In the genomic region with DNA sequence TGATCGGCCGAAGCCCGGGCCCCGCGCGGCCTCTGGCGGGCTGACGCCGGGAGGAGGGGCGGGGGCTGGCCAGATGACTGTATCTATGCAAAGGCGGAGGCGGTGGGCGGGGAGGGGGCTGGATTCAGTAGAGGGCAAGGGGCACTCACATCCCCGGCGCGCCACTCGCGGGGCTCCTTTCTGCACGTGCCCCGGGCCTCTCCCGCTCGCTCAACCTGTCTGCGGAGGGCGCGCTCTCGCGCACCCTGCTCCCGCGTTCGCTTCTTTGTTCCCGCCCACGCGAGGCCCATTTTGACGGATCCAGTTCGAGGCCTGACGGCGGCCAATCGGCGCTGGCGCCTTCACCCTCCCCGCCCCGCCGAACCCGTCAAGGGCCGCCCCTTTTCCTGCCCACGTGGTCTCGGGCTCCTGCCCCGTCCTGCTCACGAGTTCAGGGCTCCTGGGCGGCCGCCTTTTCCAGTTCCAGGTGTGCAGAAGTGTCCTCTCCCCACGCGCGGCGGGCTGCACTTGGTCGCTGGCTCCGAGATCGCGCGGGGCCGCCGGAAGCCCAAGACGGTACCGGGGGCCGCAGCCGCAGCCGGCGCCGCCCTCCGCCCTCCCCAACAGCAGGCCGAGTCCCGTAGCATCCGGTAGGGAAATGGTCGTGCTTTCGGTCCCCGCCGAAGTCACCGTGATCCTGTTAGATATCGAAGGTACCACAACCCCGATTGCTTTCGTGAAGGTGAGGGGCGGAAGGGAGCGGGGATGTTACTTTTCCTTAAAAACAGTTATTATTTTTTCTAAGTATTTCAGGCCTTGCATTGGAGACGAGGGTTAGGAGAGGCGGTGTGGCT, we compare ENCODE assay signal across 8 cellular contexts. TPM values are rescaled to one million over a fixed set of nuclear protein-coding genes. Genes with fewer than 3 reads are reported as not detected.
DNase-seq lines count a peak whose midpoint lies in the region; ATAC-seq and TF ChIP-seq lines count a peak whose summit lies in the region.

TSS of gene ENOPH1 (plus strand) at position 398 of the 833 bp plus-strand sequence. CDS start at position 638, 240 bp downstream.
TSS of gene HNRNPDL (minus strand) at position 270 of the 833 bp plus-strand sequence. CDS start 772 bp downstream, outside the sequence.

- peak within 1 kb of the TSS; percentile 99 for H3K4me3 Mint-ChIP-seq in activated T-helper 17 cell treated with anti-CD3 and anti-CD28 coated beads, Interleukin-2, amount 50 U/mL, for 72 hours
- H3K4me3 Mint-ChIP-seq in natural killer cell treated with Interleukin-12 subunit alpha and Interleukin-12 subunit beta and Interleukin-15 and Interleukin-18, amount 100 ng/mL, for 72 hours, result peak within 1 kb of the TSS; percentile 95

- peak within 1 kb of the TSS; percentile 99 for H3K27ac Mint-ChIP-seq in activated T-helper 17 cell treated with anti-CD3 and anti-CD28 coated beads, Interleukin-2, amount 50 U/mL, for 72 hours
- peak within 1 kb of the TSS; percentile 90 to 99 for H3K27ac Mint-ChIP-seq in natural killer cell treated with Interleukin-12 subunit alpha and Interleukin-12 subunit beta and Interleukin-15 and Interleukin-18, amount 100 ng/mL, for 72 hours

- peak within 1 kb of the TSS; percentile 84 for H3K4me3 ChIP-seq in LNCaP clone FGC (ENCODE audit: low read depth, low read length)
- peak within 1 kb of the TSS; percentile 100 for H3K4me3 ChIP-seq in fibroblast of mammary gland (ENCODE audit: control insufficient read depth, low read depth, low read length)

- ATAC-seq in activated T-helper 17 cell treated with anti-CD3 and anti-CD28 coated beads, Interleukin-2, amount 50 U/mL, for 72 hours (replicated peaks), result peak; percentile 73
- ATAC-seq in natural killer cell treated with Interleukin-12 subunit alpha and Interleukin-12 subunit beta and Interleukin-15 and Interleukin-18, amount 100 ng/mL, for 72 hours, result peak; percentile 85 to 87
- ATAC-seq in stimulated activated naive CD8-positive, alpha-beta T cell treated with anti-CD3 and anti-CD28 coated beads, Interleukin-15, Interleukin-2, amounts not matched to agents 100 U/mL and 50 U/mL, for 24 hours, result peak; percentile 79

- TF ChIP-seq CTCF in LNCaP clone FGC (IDR thresholded peaks at IDR 0.05; ENCODE audit: control insufficient read depth, extremely low read depth, insufficient read depth), result no peak
- TF ChIP-seq CTCF in RWPE1 (conservative IDR thresholded peaks at IDR 0.05; ENCODE audit: low read depth), result no peak
- no peak for TF ChIP-seq CTCF in fibroblast of mammary gland (conservative IDR thresholded peaks at IDR 0.05; ENCODE audit: control insufficient read depth, insufficient read depth, low read depth, low read length)

- no peaks in the 10 kb centered on the region for H3K27me3 Mint-ChIP-seq in activated T-helper 17 cell treated with anti-CD3 and anti-CD28 coated beads, Interleukin-2, amount 50 U/mL, for 72 hours
- H3K27me3 Mint-ChIP-seq in natural killer cell treated with Interleukin-12 subunit alpha and Interleukin-12 subunit beta and Interleukin-15 and Interleukin-18, amount 100 ng/mL, for 72 hours, result no peaks in the 10 kb centered on the region

- H3K27ac ChIP-seq in RWPE1, result peak within 1 kb of the TSS; percentile 95

- H3K36me3 Mint-ChIP-seq in activated T-helper 17 cell treated with anti-CD3 and anti-CD28 coated beads, Interleukin-2, amount 50 U/mL, for 72 hours (ENCODE audit: low read depth), result peaks cover 96% of the 10 kb centered on the region
- H3K36me3 Mint-ChIP-seq in natural killer cell treated with Interleukin-12 subunit alpha and Interleukin-12 subunit beta and Interleukin-15 and Interleukin-18, amount 100 ng/mL, for 72 hours, result peaks cover 40% of the 10 kb centered on the region

- CTCF ChIA-PET in RWPE1 (lab: Yijun Ruan, JAX), result interaction anchor here (2.2 kb wide), 1 partner anchor 56 kb away, joined by 9 read pairs; the partner anchor contains the start of gene HNRNPD

- peaks cover 23% of the 10 kb centered on the region for H3K4me1 Mint-ChIP-seq in activated T-helper 17 cell treated with anti-CD3 and anti-CD28 coated beads, Interleukin-2, amount 50 U/mL, for 72 hours
- peaks cover 47 to 49% of the 10 kb centered on the region in 2 donors for H3K4me1 Mint-ChIP-seq in natural killer cell treated with Interleukin-12 subunit alpha and Interleukin-12 subunit beta and Interleukin-15 and Interleukin-18, amount 100 ng/mL, for 72 hours (ENCODE audit: low read depth in 2 of 2)

- POLR2A ChIA-PET in RWPE1 (lab: Yijun Ruan, JAX; ENCODE audit: low non-redundant PET), result no interaction called here

- DNase-seq in Daoy (ENCODE audit: low read depth) (peak; percentile 93), GOT3 (lab: John Stamatoyannopoulos, UW) (peak; percentile 90), LNCaP clone FGC (ENCODE audit: low read depth) (peak; percentile 90), RWPE1 (ENCODE audit: low spot score) (peak; percentile 94), fibroblast of mammary gland (ENCODE audit: low read depth) (peak; percentile 94)
- peak; percentile 99 for DNase-seq in natural killer cell treated with Interleukin-12 subunit alpha and Interleukin-12 subunit beta and Interleukin-15 and Interleukin-18, amount 100 ng/mL, for 72 hours (ENCODE audit: low spot score)
- DNase-seq in stimulated activated naive CD8-positive, alpha-beta T cell treated with anti-CD3 and anti-CD28 coated beads, Interleukin-15, Interleukin-2, amounts not matched to agents 100 U/mL and 50 U/mL, for 24 hours, result peak; percentile 100

- H3K9me3 Mint-ChIP-seq in activated T-helper 17 cell treated with anti-CD3 and anti-CD28 coated beads, Interleukin-2, amount 50 U/mL, for 72 hours, result no peaks in the 10 kb centered on the region
- H3K9me3 Mint-ChIP-seq in natural killer cell treated with Interleukin-12 subunit alpha and Interleukin-12 subunit beta and Interleukin-15 and Interleukin-18, amount 100 ng/mL, for 72 hours, result no peaks in the 10 kb centered on the region

RNA-seq across cellular contexts. Expression of gene ENOPH1, which starts in this region (rescaled TPM):
- total RNA-seq in Daoy (2014; rRNA removed; shearing (Covaris generic)), result 28.2 and 29.8 TPM in 2 replicates
- total RNA-seq in activated T-helper 17 cell treated with anti-CD3 and anti-CD28 coated beads, Interleukin-2, amount 50 U/mL, for 72 hours, result 10 to 100 TPM; 48.0 to 61.1 TPM
- total RNA-seq in natural killer cell treated with Interleukin-12 subunit alpha and Interleukin-12 subunit beta and Interleukin-15 and Interleukin-18, amount 100 ng/mL, for 72 hours, result 10 to 100 TPM; 41.8 to 50.3 TPM

RNA-seq across cellular contexts. Expression of gene HNRNPDL, which starts in this region (rescaled TPM):
- total RNA-seq in Daoy (2014; rRNA removed; shearing (Covaris generic)), result 206 and 252 TPM in 2 replicates
- 100 to 1,000 TPM; 158 to 260 TPM for total RNA-seq in activated T-helper 17 cell treated with anti-CD3 and anti-CD28 coated beads, Interleukin-2, amount 50 U/mL, for 72 hours
- total RNA-seq in natural killer cell treated with Interleukin-12 subunit alpha and Interleukin-12 subunit beta and Interleukin-15 and Interleukin-18, amount 100 ng/mL, for 72 hours, result 100 to 1,000 TPM; 226 to 248 TPM

Comparison
In these comparisons a context has a peak if more than half of its experiments do, and no peak if none do; other contexts are left out.
1. Peak in every context shown above with its lines: DNase-seq, ATAC-seq, H3K4me3 ChIP-seq and H3K27ac ChIP-seq.